In genomic region chr21:45108808-45109800, GRCh38 we compare ENCODE assay signal across 9 cellular contexts. TPM values are rescaled to one million over a fixed set of nuclear protein-coding genes. Genes with fewer than 3 reads are reported as not detected.
DNase-seq lines count a peak whose midpoint lies in the region; ATAC-seq and TF ChIP-seq lines count a peak whose summit lies in the region.
"Had no signal": no experiment of that assay in that cellular context is flagged by ENCODE, and none has a peak within 500 bp of the region (broad histone marks: within the 10 kb centered on the region; RNA-seq: fewer than 3 reads in every experiment).

No MANE protein-coding gene starts in this region.

- no peak for TF ChIP-seq POLR2A in lower leg skin (IDR thresholded peaks at IDR 0.05)

- WGBS in lower leg skin, 2 donors, result 87 to 93% methylated on average over 44 to 45 of the region's 45 CpGs

- ATAC-seq in CD4-positive, alpha-beta T cell (ENCODE audit: poor library complexity), result peak; percentile 52
- peak; percentile 51 to 65 for ATAC-seq in naive thymus-derived CD8-positive, alpha-beta T cell
- no peak for ATAC-seq in HG02885 (IDR thresholded peaks at IDR 0.05; ENCODE audit: poor library complexity, unreplicated experiment)

- H3K4me1 Mint-ChIP-seq in CD4-positive, alpha-beta T cell (ENCODE audit: low read depth), result peaks cover 80% of the 10 kb centered on the region
- peaks cover 74% of the 10 kb centered on the region for H3K4me1 Mint-ChIP-seq in activated T-helper 1 cell treated with anti-CD3 and anti-CD28 coated beads, Interleukin-12 subunit alpha, Interleukin-12 subunit beta, Interleukin-2, Interleukin-4 antibody, amounts not matched to agents 30 ng/mL and 10 ng/mL and 1 ng/mL, durations not matched to agents 14 hours and 24 hours and 36 hours (ENCODE audit: low read depth)
- H3K4me1 Mint-ChIP-seq in naive thymus-derived CD8-positive, alpha-beta T cell, result peaks cover 33 to 95% (median 70%) of the 10 kb centered on the region in 4 donors

- H3K27ac ChIP-seq in CD4-positive, alpha-beta T cell (ENCODE audit: low read depth, low read length), result peak overlapping the region; percentile 27
- H3K27ac ChIP-seq in HEK293 (ENCODE audit: extremely low read depth, low read depth, low read length), result no peak overlapping the region

- peaks cover 2% of the 10 kb centered on the region for H3K9me3 Mint-ChIP-seq in CD4-positive, alpha-beta T cell
- H3K9me3 Mint-ChIP-seq in activated T-helper 1 cell treated with anti-CD3 and anti-CD28 coated beads, Interleukin-12 subunit alpha, Interleukin-12 subunit beta, Interleukin-2, Interleukin-4 antibody, amounts not matched to agents 30 ng/mL and 10 ng/mL and 1 ng/mL, durations not matched to agents 14 hours and 24 hours and 36 hours, result no peaks in the 10 kb centered on the region
- no peaks in the 10 kb centered on the region for H3K9me3 Mint-ChIP-seq in naive thymus-derived CD8-positive, alpha-beta T cell

- H3K36me3 Mint-ChIP-seq in CD4-positive, alpha-beta T cell (ENCODE audit: low read depth), result no peaks in the 10 kb centered on the region
- H3K36me3 Mint-ChIP-seq in activated T-helper 1 cell treated with anti-CD3 and anti-CD28 coated beads, Interleukin-12 subunit alpha, Interleukin-12 subunit beta, Interleukin-2, Interleukin-4 antibody, amounts not matched to agents 30 ng/mL and 10 ng/mL and 1 ng/mL, durations not matched to agents 14 hours and 24 hours and 36 hours (ENCODE audit: low read depth), result peaks cover 6% of the 10 kb centered on the region
- H3K36me3 Mint-ChIP-seq in naive thymus-derived CD8-positive, alpha-beta T cell, result peaks cover 0 to 2% (median 0%) of the 10 kb centered on the region in 3 donors

- H3K27me3 Mint-ChIP-seq in CD4-positive, alpha-beta T cell, result no peaks in the 10 kb centered on the region
- H3K27me3 Mint-ChIP-seq in activated T-helper 1 cell treated with anti-CD3 and anti-CD28 coated beads, Interleukin-12 subunit alpha, Interleukin-12 subunit beta, Interleukin-2, Interleukin-4 antibody, amounts not matched to agents 30 ng/mL and 10 ng/mL and 1 ng/mL, durations not matched to agents 14 hours and 24 hours and 36 hours (ENCODE audit: insufficient read depth), result peaks cover 5% of the 10 kb centered on the region
- H3K27me3 Mint-ChIP-seq in naive thymus-derived CD8-positive, alpha-beta T cell, result no peaks in the 10 kb centered on the region

- no peaks in the 10 kb centered on the region for H3K36me3 ChIP-seq in HEK293 (ENCODE audit: control insufficient read depth in 2 of 2, insufficient read depth in 1 of 2, low read length in 2 of 2)

- no peak overlapping the region for H3K4me3 ChIP-seq in HEK293 (ENCODE audit: low read depth, low read length)
- no peak overlapping the region for H3K4me3 ChIP-seq in lower leg skin (ENCODE audit: low read depth, poor library complexity, severe bottlenecking)

- CTCF ChIA-PET in CD4-positive, alpha-beta T cell (lab: Charles Lee), result no interaction called here
- CTCF ChIA-PET in HEK293 (lab: Yijun Ruan, JAX) (interaction anchor here (0.5 to 5.2 kb wide), 8 partner anchors 9 to 166 kb away, joined by 3 to 44 read pairs (median 6); no protein-coding TSS in a partner anchor), HEK293T (lab: Yijun Ruan, JAX) (no interaction called here)

- no peak for DNase-seq in CD4-positive, alpha-beta T cell
- DNase-seq in activated T-helper 1 cell treated with anti-CD3 and anti-CD28 coated beads, Interleukin-12 subunit alpha, Interleukin-12 subunit beta, Interleukin-2, Interleukin-4 antibody, amounts not matched to agents 30 ng/mL and 10 ng/mL and 1 ng/mL, durations not matched to agents 14 hours and 24 hours and 36 hours (ENCODE audit: low spot score), result no peak
- peak in 8 of 10 donors; percentile 23 to 68 (median 38) for DNase-seq in naive thymus-derived CD8-positive, alpha-beta T cell
- DNase-seq in lower leg skin (ENCODE audit: low spot score in 2 of 2) (no peak), HEK293T (ENCODE audit: extremely low spot score) (no peak), posterior cingulate gyrus (no peak)
- DNase-seq: NCI-H524 had no signal

- H3K27ac Mint-ChIP-seq in CD4-positive, alpha-beta T cell, result peak overlapping the region; percentile 14
- no peak overlapping the region for H3K27ac Mint-ChIP-seq in activated T-helper 1 cell treated with anti-CD3 and anti-CD28 coated beads, Interleukin-12 subunit alpha, Interleukin-12 subunit beta, Interleukin-2, Interleukin-4 antibody, amounts not matched to agents 30 ng/mL and 10 ng/mL and 1 ng/mL, durations not matched to agents 14 hours and 24 hours and 36 hours
- peak overlapping the region; percentile 46 to 93 (median 80) for H3K27ac Mint-ChIP-seq in naive thymus-derived CD8-positive, alpha-beta T cell

- no peak for TF ChIP-seq CTCF in CD4-positive, alpha-beta T cell (IDR thresholded peaks at IDR 0.05)
- TF ChIP-seq CTCF in HEK293 (tag by site-specific recombination; IDR thresholded peaks at IDR 0.05), result no peak
- TF ChIP-seq CTCF in lower leg skin (IDR thresholded peaks at IDR 0.05), result no peak

- H3K4me1 ChIP-seq in HEK293 (ENCODE audit: control insufficient read depth, insufficient read depth, low read length), result peaks cover 14% of the 10 kb centered on the region; the same call in 1 of the 2 replicates

- H3K4me3 Mint-ChIP-seq in CD4-positive, alpha-beta T cell, result peak overlapping the region; percentile 76
- H3K4me3 Mint-ChIP-seq in activated T-helper 1 cell treated with anti-CD3 and anti-CD28 coated beads, Interleukin-12 subunit alpha, Interleukin-12 subunit beta, Interleukin-2, Interleukin-4 antibody, amounts not matched to agents 30 ng/mL and 10 ng/mL and 1 ng/mL, durations not matched to agents 14 hours and 24 hours and 36 hours, result peak overlapping the region; percentile 45
- peak overlapping the region; percentile 69 to 86 (median 78) for H3K4me3 Mint-ChIP-seq in naive thymus-derived CD8-positive, alpha-beta T cell

- no peaks in the 10 kb centered on the region for H3K27me3 ChIP-seq in CD4-positive, alpha-beta T cell (ENCODE audit: control insufficient read depth, insufficient read depth, low read length)

- intact Hi-C loops in CD4-positive, alpha-beta T cell (cut with DNase I, micrococcal nuclease), result no loop called here
- intact Hi-C loops in activated T-helper 1 cell treated with anti-CD3 and anti-CD28 coated beads, Interleukin-12 subunit alpha, Interleukin-12 subunit beta, Interleukin-2, Interleukin-4 antibody, amounts not matched to agents 30 ng/mL and 10 ng/mL and 1 ng/mL, durations not matched to agents 14 hours and 24 hours and 36 hours (cut with micrococcal nuclease), result loop anchor here (1.0 kb wide), 1 partner anchor 30 kb away; no protein-coding TSS in a partner anchor
- intact Hi-C loops in lower leg skin (cut with DNase I; ENCODE audit: low total_unique reads) (no loop called here), posterior cingulate gyrus (cut with DNase I) (no loop called here)

- POLR2A ChIA-PET in CD4-positive, alpha-beta T cell (lab: Charles Lee), result interaction anchor here (1.0 kb wide), 1 partner anchor 14 kb away, joined by 3 read pairs; no protein-coding TSS in a partner anchor
- POLR2A ChIA-PET in HEK293 (lab: Yijun Ruan, JAX) (no interaction called here), HEK293T (lab: Yijun Ruan, JAX) (no interaction called here)
- POLR2A ChIA-PET in naive thymus-derived CD8-positive, alpha-beta T cell (lab: Charles Lee), result no interaction called here

- H3K9me3 ChIP-seq in CD4-positive, alpha-beta T cell (ENCODE audit: control insufficient read depth, low read length), result no peaks in the 10 kb centered on the region
- H3K9me3 ChIP-seq in HEK293 (ENCODE audit: control insufficient read depth, insufficient read depth, low read depth, low read length), result no peaks in the 10 kb centered on the region

TF ChIP-seq in HEK293, 187 proteins besides CTCF, POLR2A, EP300 and RAD21:
- peak; percentile 95 for TF ChIP-seq ZSCAN4 (tag by site-specific recombination; IDR thresholded peaks at IDR 0.05)
- peak; percentile 66 for TF ChIP-seq SCRT1 (tag by site-specific recombination; IDR thresholded peaks at IDR 0.05; ENCODE audit: borderline replicate concordance)
- TF ChIP-seq SCRT2 (tag by site-specific recombination; IDR thresholded peaks at IDR 0.05), result peak; percentile 96
- TF ChIP-seq ZNF121 (tag by site-specific recombination; IDR thresholded peaks at IDR 0.05), result no peak

TF ChIP-seq in HEK293T, 16 proteins besides CTCF, POLR2A, EP300 and RAD21:
- no peak for TF ChIP-seq SP1 (IDR thresholded peaks at IDR 0.05)
- no peak for TF ChIP-seq FOXM1 (IDR thresholded peaks at IDR 0.05; ENCODE audit: borderline replicate concordance)
- TF ChIP-seq BHLHE40 (IDR thresholded peaks at IDR 0.05; ENCODE audit: borderline replicate concordance), result no peak
- no peak for TF ChIP-seq PKNOX1 (IDR thresholded peaks at IDR 0.05)
- no peak for TF ChIP-seq HDGF (IDR thresholded peaks at IDR 0.05; ENCODE audit: borderline replicate concordance)
- TF ChIP-seq ZNF384 (IDR thresholded peaks at IDR 0.05), result no peak
- no peak for TF ChIP-seq ARNT (IDR thresholded peaks at IDR 0.05)
- TF ChIP-seq L3MBTL2 (conservative IDR thresholded peaks at IDR 0.05), result no peak
- TF ChIP-seq FOXA1 (IDR thresholded peaks at IDR 0.05), result no peak
- no peak for TF ChIP-seq NFRKB (IDR thresholded peaks at IDR 0.05)
- no peak for TF ChIP-seq SUZ12 (IDR thresholded peaks at IDR 0.05)
- TF ChIP-seq TARDBP (IDR thresholded peaks at IDR 0.05), result no peak

RNA-seq across cellular contexts. Expression of gene ADARB1, which starts 34.7 kb away (rescaled TPM):
- 10 to 100 TPM; 27.5 to 28.6 TPM for total RNA-seq in CD4-positive, alpha-beta T cell
- total RNA-seq in activated T-helper 1 cell treated with anti-CD3 and anti-CD28 coated beads, Interleukin-12 subunit alpha, Interleukin-12 subunit beta, Interleukin-2, Interleukin-4 antibody, amounts not matched to agents 30 ng/mL and 10 ng/mL and 1 ng/mL, durations not matched to agents 14 hours and 24 hours and 36 hours, result 24.8 and 25.9 TPM in 2 replicates
- 10 to 100 TPM; 34.3 to 36.9 TPM for total RNA-seq in naive thymus-derived CD8-positive, alpha-beta T cell
- 1 to 10 TPM; 2.9 to 7.7 (median 5.2) TPM for polyA plus RNA-seq in naive thymus-derived CD8-positive, alpha-beta T cell
- total RNA-seq in lower leg skin, result 10 to 100 TPM; 14.6 to 21.9 (median 16.6) TPM

Comparison
In these comparisons a context has a peak if more than half of its experiments do, and no peak if none do; other contexts are left out.
1. DNase-seq: peak in naive thymus-derived CD8-positive, alpha-beta T cell (8 of 10); none in CD4-positive, alpha-beta T cell (0 of 10), activated T-helper 1 cell treated with anti-CD3 and anti-CD28 coated beads, Interleukin-12 subunit alpha, Interleukin-12 subunit beta, Interleukin-2, Interleukin-4 antibody, amounts not matched to agents 30 ng/mL and 10 ng/mL and 1 ng/mL, durations not matched to agents 14 hours and 24 hours and 36 hours (single experiment), lower leg skin (0 of 2), HEK293T (single experiment) and posterior cingulate gyrus (0 of 10).
2. Peak in every context shown above with its lines, with median percentiles within 50 percentile points of each other: H3K4me3 Mint-ChIP-seq.